Comparison of ENCODE assay signal across 8 cellular contexts in genomic region chr1:152347116-152347728, GRCh38. TPM values are rescaled to one million over a fixed set of nuclear protein-coding genes. Genes with fewer than 3 reads are reported as not detected.
A peak's percentile ranks its signal among the peaks of the same experiment; 100 is the strongest.
DNase-seq lines count a peak whose midpoint lies in the region; ATAC-seq and TF ChIP-seq lines count a peak whose summit lies in the region.

No MANE protein-coding gene starts in this region.

- peaks cover 24% of the 10 kb centered on the region for H3K27me3 Mint-ChIP-seq in T-helper 17 cell

- H3K27me3 ChIP-seq in MM.1S (replicated peaks; ENCODE audit: insufficient read depth, low read length) (no peaks in the 10 kb centered on the region), tibial artery (no peaks in the 10 kb centered on the region)

- H3K9ac ChIP-seq in MM.1S (ENCODE audit: low read length): no peak overlapping the region

- peak; percentile 77 for ATAC-seq in T-helper 17 cell
- ATAC-seq in GM19455 (IDR thresholded peaks at IDR 0.05; ENCODE audit: unreplicated experiment): no peak

- peak; percentile 22 for DNase-seq in AG08396 (ENCODE audit: low spot score)
- DNase-seq in GM10266 (ENCODE audit: extremely low spot score): peak; percentile 18
- peak; percentile 85 for DNase-seq in MM.1S
- peak in 1 of 3 donors; percentile 44 for DNase-seq in T-helper 17 cell
- DNase-seq in choroid plexus epithelial cell (ENCODE audit: low read depth): peak; percentile 79
- DNase-seq in middle frontal gyrus (ENCODE audit: extremely low spot score, low spot score): peak; percentile 29
- DNase-seq in tibial artery: no peak

- H3K4me1 ChIP-seq in MM.1S (ENCODE audit: low read length) (no peaks in the 10 kb centered on the region), tibial artery (no peaks in the 10 kb centered on the region)

- no peaks in the 10 kb centered on the region for H3K36me3 ChIP-seq in MM.1S (replicated peaks; ENCODE audit: insufficient read depth, low read length)
- no peaks in the 10 kb centered on the region for H3K36me3 ChIP-seq in tibial artery

- H3K36me3 Mint-ChIP-seq in T-helper 17 cell (ENCODE audit: low read depth): no peaks in the 10 kb centered on the region

- no peak overlapping the region for H2AFZ ChIP-seq in MM.1S (ENCODE audit: low read length)

- intact Hi-C loops in tibial artery (cut with DNase I; ENCODE audit: low total_unique reads): no loop called here

- H3K4me3 Mint-ChIP-seq in T-helper 17 cell: no peak overlapping the region

- H3K4me2 ChIP-seq in MM.1S (ENCODE audit: low read depth, low read length): no peak overlapping the region

- H3K27ac ChIP-seq in MM.1S (ENCODE audit: low read length) (no peak overlapping the region), tibial artery (no peak overlapping the region)

- no peaks in the 10 kb centered on the region for H3K79me2 ChIP-seq in MM.1S (ENCODE audit: low read length)

- no peak overlapping the region for H3K27ac Mint-ChIP-seq in T-helper 17 cell

- no peaks in the 10 kb centered on the region for H3K9me3 ChIP-seq in MM.1S (replicated peaks; ENCODE audit: insufficient read depth, low read length)
- H3K9me3 ChIP-seq in T-helper 17 cell (ENCODE audit: control insufficient read depth, low read length, poor library complexity, severe bottlenecking): no peaks in the 10 kb centered on the region
- H3K9me3 ChIP-seq in tibial artery: no peaks in the 10 kb centered on the region

- no peaks in the 10 kb centered on the region for H3K4me1 Mint-ChIP-seq in T-helper 17 cell

- H4K20me1 ChIP-seq in MM.1S (ENCODE audit: insufficient read depth, low read length): no peaks in the 10 kb centered on the region

- peak; percentile 89 for TF ChIP-seq CTCF in GM10266 (IDR thresholded peaks at IDR 0.05; ENCODE audit: control insufficient read depth, insufficient read depth, low read depth, missing control alignments)
- TF ChIP-seq CTCF in MM.1S (IDR thresholded peaks at IDR 0.05; ENCODE audit: low read length): peak; percentile 98
- TF ChIP-seq CTCF in choroid plexus epithelial cell (conservative IDR thresholded peaks at IDR 0.05; ENCODE audit: low read depth, low read length): peak; percentile 84
- peak; percentile 64 to 68 for TF ChIP-seq CTCF in tibial artery (IDR thresholded peaks at IDR 0.05)

- H3F3A ChIP-seq in MM.1S (ENCODE audit: insufficient read depth, low read length): no peaks in the 10 kb centered on the region

- H3K4me3 ChIP-seq in MM.1S (ENCODE audit: low read length) (no peak overlapping the region), choroid plexus epithelial cell (ENCODE audit: low read depth, low read length) (no peak overlapping the region), tibial artery (no peak overlapping the region)

- H3K9me2 ChIP-seq in MM.1S (replicated peaks; ENCODE audit: insufficient read depth, low read length): no peaks in the 10 kb centered on the region

RNA-seq across cellular contexts. Expression of gene FLG2, which starts 12.6 kb away (rescaled TPM):
- total RNA-seq in T-helper 17 cell: not detected

RNA-seq across cellular contexts. Expression of gene FLG, which starts 22.2 kb away (rescaled TPM):
- not detected for total RNA-seq in T-helper 17 cell

Comparison
In these comparisons a context has a peak if more than half of its experiments do, and no peak if none do; other contexts are left out.
1. DNase-seq: peak in AG08396 (single experiment), GM10266 (single experiment), MM.1S (single experiment), choroid plexus epithelial cell (single experiment) and middle frontal gyrus (single experiment); none in tibial artery (0 of 2).
2. Peak in every context shown above with its lines, with median percentiles within 50 percentile points of each other: CTCF ChIP-seq.